ENCODE assay signal across 8 cellular contexts in the genomic region with DNA sequence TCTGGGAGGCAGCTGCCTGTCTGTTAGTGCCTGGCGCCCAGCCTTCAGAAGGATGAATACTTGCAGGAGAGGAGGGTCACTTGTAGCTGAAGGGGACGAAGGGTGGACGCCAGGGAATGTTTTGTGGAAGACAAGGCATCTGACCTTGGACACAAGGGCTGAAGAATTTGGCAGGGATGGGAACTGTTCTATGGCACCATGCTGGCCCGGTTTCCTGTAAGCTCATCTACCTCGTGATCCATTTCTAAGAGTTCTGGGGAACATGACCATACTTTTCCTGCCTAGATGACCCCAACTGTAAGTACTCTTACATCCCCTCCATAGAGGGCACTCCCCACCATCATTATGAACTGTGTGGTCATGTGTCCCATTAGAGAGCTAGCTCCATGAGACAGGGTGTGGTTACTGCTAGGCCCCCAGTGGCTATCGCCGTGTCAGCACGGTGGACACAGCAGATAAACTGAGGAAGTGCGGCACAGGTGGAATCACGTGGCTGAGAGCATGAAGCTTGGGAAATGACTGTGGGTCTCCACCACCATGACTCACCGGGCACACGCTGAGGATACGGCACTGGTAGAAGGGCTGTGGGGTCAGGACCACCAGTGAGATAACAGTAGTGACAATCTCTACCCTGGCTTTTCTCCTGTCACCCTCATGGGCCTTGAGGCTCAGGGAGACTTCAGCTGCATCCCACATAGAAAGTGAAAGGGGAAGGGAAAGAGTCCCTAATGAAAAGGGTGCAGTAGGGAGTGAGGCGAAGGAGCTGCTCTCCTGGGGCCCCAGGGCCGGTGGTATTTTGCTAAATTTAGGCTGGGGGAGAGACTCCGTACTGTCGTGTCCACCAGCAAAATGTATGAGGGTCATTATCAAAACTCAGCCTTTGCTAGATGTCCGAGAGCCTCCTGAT.
DNase-seq lines count a peak whose midpoint lies in the region; ATAC-seq and TF ChIP-seq lines count a peak whose summit lies in the region.

No MANE protein-coding gene starts in this region.

- ATAC-seq in HG02642 (IDR thresholded peaks at IDR 0.05; ENCODE audit: poor library complexity, unreplicated experiment) (peak; percentile 40), activated B cell treated with CpG ODN at 0.5 μM for 24 hours (ENCODE audit: low read depth) (peak; percentile 37)

- H3K36me3 Mint-ChIP-seq in activated B cell treated with CpG ODN at 0.5 μM for 24 hours (ENCODE audit: low read depth), result peaks cover 44% of the 10 kb centered on the region
- peaks cover 21% of the 10 kb centered on the region for H3K36me3 Mint-ChIP-seq in activated CD4-positive, alpha-beta memory T cell treated with anti-CD3 and anti-CD28 coated beads for 36 hours

- DNase-seq in activated B cell treated with CpG ODN at 0.5 μM for 24 hours, result no peak
- DNase-seq in activated CD4-positive, alpha-beta memory T cell treated with anti-CD3 and anti-CD28 coated beads for 36 hours, result no peak
- DNase-seq in midbrain (lab: John Stamatoyannopoulos, UW), result no peak
- DNase-seq in stimulated activated naive CD4-positive, alpha-beta T cell (lab: John Stamatoyannopoulos, UW), result no peak
- DNase-seq in GDM1 (lab: John Stamatoyannopoulos, UW), result no peak

- CTCF ChIA-PET in activated B cell treated with CpG ODN at 0.5 μM for 24 hours (lab: Charles Lee), result interaction anchor here (1.1 to 2.2 kb wide), 2 partner anchors 12 to 124 kb away, joined by 3 to 15 read pairs; no protein-coding TSS in a partner anchor
- CTCF ChIA-PET in activated CD4-positive, alpha-beta memory T cell treated with anti-CD3 and anti-CD28 coated beads for 36 hours (lab: Charles Lee), result interaction anchor here (0.8 kb wide), 1 partner anchor 12 kb away, joined by 5 read pairs; no protein-coding TSS in a partner anchor

- peak overlapping the region; percentile 69 for H3K27ac ChIP-seq in neutrophil

- peak overlapping the region; percentile 90 for H3K27ac Mint-ChIP-seq in activated B cell treated with CpG ODN at 0.5 μM for 24 hours
- no peak overlapping the region for H3K27ac Mint-ChIP-seq in activated CD4-positive, alpha-beta memory T cell treated with anti-CD3 and anti-CD28 coated beads for 36 hours

- H3K4me1 ChIP-seq in neutrophil (ENCODE audit: control insufficient read depth in 1 of 2, insufficient read depth in 1 of 2, low read depth in 1 of 2, low read length in 1 of 2), result peaks cover 15 to 32% of the 10 kb centered on the region in 2 experiments

- POLR2A ChIA-PET in activated B cell treated with CpG ODN at 0.5 μM for 24 hours (lab: Charles Lee), result interaction anchor here (0.6 to 1.3 kb wide), 4 partner anchors 13 to 557 kb away, joined by 3 to 5 read pairs (median 4); no protein-coding TSS in a partner anchor
- POLR2A ChIA-PET in activated CD4-positive, alpha-beta memory T cell treated with anti-CD3 and anti-CD28 coated beads for 36 hours (lab: Charles Lee), result no interaction called here

- peak overlapping the region; percentile 83 for H3K4me3 Mint-ChIP-seq in activated B cell treated with CpG ODN at 0.5 μM for 24 hours
- no peak overlapping the region for H3K4me3 Mint-ChIP-seq in activated CD4-positive, alpha-beta memory T cell treated with anti-CD3 and anti-CD28 coated beads for 36 hours

- no peaks in the 10 kb centered on the region for H3K27me3 ChIP-seq in neutrophil

- H3K9me3 ChIP-seq in neutrophil, result no peaks in the 10 kb centered on the region

- H3K27me3 Mint-ChIP-seq in activated B cell treated with CpG ODN at 0.5 μM for 24 hours, result no peaks in the 10 kb centered on the region
- H3K27me3 Mint-ChIP-seq in activated CD4-positive, alpha-beta memory T cell treated with anti-CD3 and anti-CD28 coated beads for 36 hours, result no peaks in the 10 kb centered on the region

- peaks cover 28% of the 10 kb centered on the region for H3K36me3 ChIP-seq in neutrophil

- TF ChIP-seq CTCF in activated B cell treated with CpG ODN at 0.5 μM for 24 hours (IDR thresholded peaks at IDR 0.05) (no peak), neutrophil (IDR thresholded peaks at IDR 0.05) (no peak)

- TF ChIP-seq POLR2A in GM18526 (IDR thresholded peaks at IDR 0.05; ENCODE audit: extremely low read depth, insufficient read length), result peak; percentile 21

- no peak overlapping the region for H3K4me3 ChIP-seq in neutrophil (ENCODE audit: low read depth in 1 of 2, low read length in 1 of 2)

- H3K9me3 Mint-ChIP-seq in activated B cell treated with CpG ODN at 0.5 μM for 24 hours, result peaks cover 7% of the 10 kb centered on the region
- H3K9me3 Mint-ChIP-seq in activated CD4-positive, alpha-beta memory T cell treated with anti-CD3 and anti-CD28 coated beads for 36 hours, result no peaks in the 10 kb centered on the region

- intact Hi-C loops in activated B cell treated with CpG ODN at 0.5 μM for 24 hours (cut with micrococcal nuclease), result loop anchor here (2.0 to 5.0 kb wide), 3 partner anchors 22 to 372 kb away; a partner anchor contains a TSS
- intact Hi-C loops in activated CD4-positive, alpha-beta memory T cell treated with anti-CD3 and anti-CD28 coated beads for 36 hours (cut with micrococcal nuclease), result no loop called here

- peaks cover 36% of the 10 kb centered on the region for H3K4me1 Mint-ChIP-seq in activated B cell treated with CpG ODN at 0.5 μM for 24 hours
- H3K4me1 Mint-ChIP-seq in activated CD4-positive, alpha-beta memory T cell treated with anti-CD3 and anti-CD28 coated beads for 36 hours (ENCODE audit: low read depth), result peaks cover 10% of the 10 kb centered on the region
